In the genomic region with DNA sequence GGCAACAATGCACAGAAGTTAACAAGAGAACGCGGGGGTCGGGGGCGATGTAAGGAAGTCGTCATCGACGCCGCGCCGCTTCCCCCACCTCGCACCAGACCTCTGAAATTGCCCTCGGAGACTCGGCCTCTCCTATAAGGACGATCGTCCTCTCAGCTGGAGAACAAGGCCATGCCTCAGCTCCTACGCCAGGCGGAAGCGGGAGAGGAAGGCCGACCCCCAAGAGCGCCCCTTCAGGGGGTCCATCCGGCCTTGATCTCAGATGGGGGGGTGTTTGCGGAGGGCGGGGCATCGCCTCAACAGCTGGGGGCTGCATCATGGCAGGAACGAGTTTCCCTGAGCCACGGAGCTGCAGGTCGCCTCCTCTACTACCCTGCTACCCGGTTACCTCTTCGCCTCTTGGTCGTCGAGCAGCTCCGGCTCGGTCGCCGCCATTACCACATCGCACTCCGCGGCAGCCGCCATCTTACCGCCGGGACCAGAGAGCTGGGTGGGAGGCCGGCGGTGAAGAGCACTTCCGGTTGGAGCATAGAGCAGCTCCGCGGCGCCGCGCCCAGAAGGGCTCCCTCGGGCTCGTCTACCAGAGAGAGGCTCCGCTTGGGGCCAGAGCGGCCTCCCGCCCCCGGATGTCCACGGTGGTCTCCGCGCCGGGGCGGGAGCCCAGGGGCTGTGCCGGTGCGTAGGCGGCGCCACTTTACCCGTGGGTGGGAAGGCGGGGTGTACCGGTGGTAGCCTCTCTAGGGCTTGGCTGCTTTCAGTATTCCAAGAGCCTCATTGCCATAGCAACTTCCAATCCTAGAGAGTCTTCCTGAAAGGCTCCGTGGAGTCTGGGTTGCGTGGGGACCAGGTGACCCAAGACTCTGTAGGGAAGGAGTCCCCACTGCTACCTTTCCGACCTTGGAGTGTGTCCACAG, we compare ENCODE assay signal across 8 cellular contexts. TPM values are rescaled to one million over a fixed set of nuclear protein-coding genes. Genes with fewer than 3 reads are reported as not detected.
DNase-seq lines count a peak whose midpoint lies in the region; ATAC-seq and TF ChIP-seq lines count a peak whose summit lies in the region.

A gene with protein sequence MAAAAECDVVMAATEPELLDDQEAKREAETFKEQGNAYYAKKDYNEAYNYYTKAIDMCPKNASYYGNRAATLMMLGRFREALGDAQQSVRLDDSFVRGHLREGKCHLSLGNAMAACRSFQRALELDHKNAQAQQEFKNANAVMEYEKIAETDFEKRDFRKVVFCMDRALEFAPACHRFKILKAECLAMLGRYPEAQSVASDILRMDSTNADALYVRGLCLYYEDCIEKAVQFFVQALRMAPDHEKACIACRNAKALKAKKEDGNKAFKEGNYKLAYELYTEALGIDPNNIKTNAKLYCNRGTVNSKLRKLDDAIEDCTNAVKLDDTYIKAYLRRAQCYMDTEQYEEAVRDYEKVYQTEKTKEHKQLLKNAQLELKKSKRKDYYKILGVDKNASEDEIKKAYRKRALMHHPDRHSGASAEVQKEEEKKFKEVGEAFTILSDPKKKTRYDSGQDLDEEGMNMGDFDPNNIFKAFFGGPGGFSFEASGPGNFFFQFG (minus strand): TSS at position 488 of the 914 bp plus-strand sequence. CDS start 23 bp downstream, at position 465.

- H3K4me3 ChIP-seq in BLaER1 treated with 17β-estradiol and CSF1 and Interleukin-3, amounts not matched to agents 10 nM and 100 nM, result peak within 1 kb of the TSS; percentile 79 to 98 (median 90)
- H3K4me3 ChIP-seq in liver (ENCODE audit: low read depth in 1 of 3, low read length in 3 of 3), result peak within 1 kb of the TSS; percentile 77 to 96 (median 96)

- peak within 1 kb of the TSS; percentile 94 to 100 (median 97) for H3K27ac ChIP-seq in BLaER1 treated with 17β-estradiol and CSF1 and Interleukin-3, amounts not matched to agents 10 nM and 100 nM
- H3K27ac ChIP-seq in liver (ENCODE audit: low read depth in 1 of 2, low read length in 2 of 2), result peak within 1 kb of the TSS; percentile 88 to 94

- DNase-seq in NCI-H69 (lab: John Stamatoyannopoulos, UW), result peak; percentile 98
- DNase-seq in activated CD4-positive, alpha-beta T cell treated with anti-CD3 and anti-CD28 coated beads, Interleukin-2, amount 50 U/mL, for 24 hours (ENCODE audit: low read depth in 1 of 2, low spot score in 1 of 2), result peak; percentile 73 to 88
- DNase-seq in dermis blood vessel endothelial cell, result peak; percentile 93
- peak; percentile 87 for DNase-seq in stimulated activated CD4-positive, alpha-beta T cell treated with anti-CD3 and anti-CD28 coated beads, Interleukin-4, amount 100 ng/mL, for 1 hour

- peaks cover 41 to 74% (median 62%) of the 10 kb centered on the region in 10 experiments for H3K4me1 ChIP-seq in BLaER1 treated with 17β-estradiol and CSF1 and Interleukin-3, amounts not matched to agents 10 nM and 100 nM
- H3K4me1 ChIP-seq in liver (ENCODE audit: control insufficient read depth in 4 of 4, insufficient read depth in 4 of 4, low read length in 3 of 4), result peaks cover 0 to 36% (median 26%) of the 10 kb centered on the region in 4 donors

- no peaks in the 10 kb centered on the region for H3K9me3 ChIP-seq in BLaER1 treated with 17β-estradiol and CSF1 and Interleukin-3, amounts not matched to agents 10 nM and 100 nM (replicated peaks in 1 of 11)
- H3K9me3 ChIP-seq in liver (ENCODE audit: control insufficient read depth in 4 of 4, low read length in 3 of 4), result no peaks in the 10 kb centered on the region

- TF ChIP-seq CTCF in liver (IDR thresholded peaks at IDR 0.05; ENCODE audit: low read depth, low read length, missing input control), result no peak

- H3K4me2 ChIP-seq in BLaER1 treated with 17β-estradiol and CSF1 and Interleukin-3, amounts not matched to agents 10 nM and 100 nM, result peak within 1 kb of the TSS; percentile 81 to 98 (median 89)

- peak within 1 kb of the TSS; percentile 93 to 100 (median 97) for H3K9ac ChIP-seq in BLaER1 treated with 17β-estradiol and CSF1 and Interleukin-3, amounts not matched to agents 10 nM and 100 nM
- H3K9ac ChIP-seq in liver (ENCODE audit: low read depth in 1 of 2, low read length in 2 of 2), result peak within 1 kb of the TSS; percentile 83 to 99

- peaks cover 13 to 48% (median 38%) of the 10 kb centered on the region in 11 experiments for H3K36me3 ChIP-seq in BLaER1 treated with 17β-estradiol and CSF1 and Interleukin-3, amounts not matched to agents 10 nM and 100 nM
- H3K36me3 ChIP-seq in liver (ENCODE audit: control insufficient read depth in 4 of 4, insufficient read depth in 3 of 4, low read depth in 1 of 4, low read length in 3 of 4), result peaks cover under 1 to 2% (median 1%) of the 10 kb centered on the region in 4 donors

- ATAC-seq in GM19328 (IDR thresholded peaks at IDR 0.05; ENCODE audit: unreplicated experiment) (peak; percentile 87), HG03520 (IDR thresholded peaks at IDR 0.05; ENCODE audit: unreplicated experiment) (peak; percentile 65)

- H3K27me3 ChIP-seq in BLaER1 treated with 17β-estradiol and CSF1 and Interleukin-3, amounts not matched to agents 10 nM and 100 nM, result no peaks in the 10 kb centered on the region
- H3K27me3 ChIP-seq in liver (ENCODE audit: control insufficient read depth in 4 of 4, insufficient read depth in 4 of 4, low read length in 3 of 4), result no peaks in the 10 kb centered on the region

- WGBS in liver, result under 1% methylated on average over 70 of the region's 70 CpGs

- peaks cover 9 to 30% (median 29%) of the 10 kb centered on the region in 11 experiments; a peak in 19 of 22 replicates for H4K20me1 ChIP-seq in BLaER1 treated with 17β-estradiol and CSF1 and Interleukin-3, amounts not matched to agents 10 nM and 100 nM

- TF ChIP-seq RAD21 in liver (IDR thresholded peaks at IDR 0.05), result no peak

TF ChIP-seq in liver, 16 proteins besides CTCF, POLR2A, EP300 and RAD21:
- peak; percentile 52 for TF ChIP-seq SP1 (IDR thresholded peaks at IDR 0.05)
- TF ChIP-seq GABPA (IDR thresholded peaks at IDR 0.05 in 1 of 2, conservative IDR thresholded peaks at IDR 0.05 in 1 of 2), result peak; percentile 71 to 92
- no peak for TF ChIP-seq HNF4G (IDR thresholded peaks at IDR 0.05)
- TF ChIP-seq HNF4A (conservative IDR thresholded peaks at IDR 0.05), result no peak
- TF ChIP-seq FOXA1 (IDR thresholded peaks at IDR 0.05), result no peak
- no peak for TF ChIP-seq RXRA (IDR thresholded peaks at IDR 0.05)
- TF ChIP-seq JUND (IDR thresholded peaks at IDR 0.05), result no peak
- TF ChIP-seq TAF1 (conservative IDR thresholded peaks at IDR 0.05), result peak; percentile 70
- TF ChIP-seq FOXA2 (IDR thresholded peaks at IDR 0.05), result no peak
- no peak for TF ChIP-seq NR2F2 (IDR thresholded peaks at IDR 0.05)
- TF ChIP-seq, protein P1, sequence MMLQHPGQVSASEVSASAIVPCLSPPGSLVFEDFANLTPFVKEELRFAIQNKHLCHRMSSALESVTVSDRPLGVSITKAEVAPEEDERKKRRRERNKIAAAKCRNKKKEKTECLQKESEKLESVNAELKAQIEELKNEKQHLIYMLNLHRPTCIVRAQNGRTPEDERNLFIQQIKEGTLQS (IDR thresholded peaks at IDR 0.05), result no peak
- TF ChIP-seq, protein P2, sequence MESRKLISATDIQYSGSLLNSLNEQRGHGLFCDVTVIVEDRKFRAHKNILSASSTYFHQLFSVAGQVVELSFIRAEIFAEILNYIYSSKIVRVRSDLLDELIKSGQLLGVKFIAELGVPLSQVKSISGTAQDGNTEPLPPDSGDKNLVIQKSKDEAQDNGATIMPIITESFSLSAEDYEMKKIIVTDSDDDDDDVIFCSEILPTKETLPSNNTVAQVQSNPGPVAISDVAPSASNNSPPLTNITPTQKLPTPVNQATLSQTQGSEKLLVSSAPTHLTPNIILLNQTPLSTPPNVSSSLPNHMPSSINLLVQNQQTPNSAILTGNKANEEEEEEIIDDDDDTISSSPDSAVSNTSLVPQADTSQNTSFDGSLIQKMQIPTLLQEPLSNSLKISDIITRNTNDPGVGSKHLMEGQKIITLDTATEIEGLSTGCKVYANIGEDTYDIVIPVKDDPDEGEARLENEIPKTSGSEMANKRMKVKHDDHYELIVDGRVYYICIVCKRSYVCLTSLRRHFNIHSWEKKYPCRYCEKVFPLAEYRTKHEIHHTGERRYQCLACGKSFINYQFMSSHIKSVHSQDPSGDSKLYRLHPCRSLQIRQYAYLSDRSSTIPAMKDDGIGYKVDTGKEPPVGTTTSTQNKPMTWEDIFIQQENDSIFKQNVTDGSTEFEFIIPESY (IDR thresholded peaks at IDR 0.05), result no peak
- TF ChIP-seq YY1 (IDR thresholded peaks at IDR 0.05), result peak; percentile 99
- TF ChIP-seq, protein P3, sequence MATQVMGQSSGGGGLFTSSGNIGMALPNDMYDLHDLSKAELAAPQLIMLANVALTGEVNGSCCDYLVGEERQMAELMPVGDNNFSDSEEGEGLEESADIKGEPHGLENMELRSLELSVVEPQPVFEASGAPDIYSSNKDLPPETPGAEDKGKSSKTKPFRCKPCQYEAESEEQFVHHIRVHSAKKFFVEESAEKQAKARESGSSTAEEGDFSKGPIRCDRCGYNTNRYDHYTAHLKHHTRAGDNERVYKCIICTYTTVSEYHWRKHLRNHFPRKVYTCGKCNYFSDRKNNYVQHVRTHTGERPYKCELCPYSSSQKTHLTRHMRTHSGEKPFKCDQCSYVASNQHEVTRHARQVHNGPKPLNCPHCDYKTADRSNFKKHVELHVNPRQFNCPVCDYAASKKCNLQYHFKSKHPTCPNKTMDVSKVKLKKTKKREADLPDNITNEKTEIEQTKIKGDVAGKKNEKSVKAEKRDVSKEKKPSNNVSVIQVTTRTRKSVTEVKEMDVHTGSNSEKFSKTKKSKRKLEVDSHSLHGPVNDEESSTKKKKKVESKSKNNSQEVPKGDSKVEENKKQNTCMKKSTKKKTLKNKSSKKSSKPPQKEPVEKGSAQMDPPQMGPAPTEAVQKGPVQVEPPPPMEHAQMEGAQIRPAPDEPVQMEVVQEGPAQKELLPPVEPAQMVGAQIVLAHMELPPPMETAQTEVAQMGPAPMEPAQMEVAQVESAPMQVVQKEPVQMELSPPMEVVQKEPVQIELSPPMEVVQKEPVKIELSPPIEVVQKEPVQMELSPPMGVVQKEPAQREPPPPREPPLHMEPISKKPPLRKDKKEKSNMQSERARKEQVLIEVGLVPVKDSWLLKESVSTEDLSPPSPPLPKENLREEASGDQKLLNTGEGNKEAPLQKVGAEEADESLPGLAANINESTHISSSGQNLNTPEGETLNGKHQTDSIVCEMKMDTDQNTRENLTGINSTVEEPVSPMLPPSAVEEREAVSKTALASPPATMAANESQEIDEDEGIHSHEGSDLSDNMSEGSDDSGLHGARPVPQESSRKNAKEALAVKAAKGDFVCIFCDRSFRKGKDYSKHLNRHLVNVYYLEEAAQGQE (IDR thresholded peaks at IDR 0.05), result peak; percentile 61
- TF ChIP-seq, protein P4, sequence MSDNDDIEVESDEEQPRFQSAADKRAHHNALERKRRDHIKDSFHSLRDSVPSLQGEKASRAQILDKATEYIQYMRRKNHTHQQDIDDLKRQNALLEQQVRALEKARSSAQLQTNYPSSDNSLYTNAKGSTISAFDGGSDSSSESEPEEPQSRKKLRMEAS (IDR thresholded peaks at IDR 0.05), result no peak
- TF ChIP-seq EGR1 (IDR thresholded peaks at IDR 0.05; ENCODE audit: low read depth in 2 of 2), result peak in 1 of 2 donors; percentile 84

RNA-seq across cellular contexts. Expression of the gene that starts here (rescaled TPM):
- total RNA-seq in dermis blood vessel endothelial cell (68.2 and 89.0 TPM in 2 replicates), liver (10 to 100 TPM; 28.7 to 33.9 TPM)
- polyA plus RNA-seq in liver, result 10 to 100 TPM; 29.4 to 31.8 TPM

Comparison
In these comparisons a context has a peak if more than half of its experiments do, and no peak if none do; other contexts are left out.
1. Peak in every context shown above with its lines: DNase-seq, ATAC-seq, H3K4me3 ChIP-seq and H3K27ac ChIP-seq.